In genomic region chr15:64692166-64692565, GRCh38 we compare ENCODE assay signal across 16 cellular contexts.
DNase-seq lines count a peak whose midpoint lies in the region; ATAC-seq and TF ChIP-seq lines count a peak whose summit lies in the region.
"Had no signal": no experiment of that assay in that cellular context is flagged by ENCODE, and none has a peak within 500 bp of the region (broad histone marks: within the 10 kb centered on the region; RNA-seq: fewer than 3 reads in every experiment).

No MANE protein-coding gene starts in this region.

- H3K9me3 ChIP-seq in BLaER1 treated with 17β-estradiol and CSF1 and Interleukin-3, amounts not matched to agents 10 nM and 100 nM (replicated peaks in 1 of 11): no peaks in the 10 kb centered on the region
- H3K9me3 ChIP-seq in left ventricle myocardium inferior (replicated peaks) (no peaks in the 10 kb centered on the region), sigmoid colon (no peaks in the 10 kb centered on the region)

- TF ChIP-seq CTCF in left ventricle myocardium inferior (IDR thresholded peaks at IDR 0.05; ENCODE audit: borderline replicate concordance) (no peak), sigmoid colon (IDR thresholded peaks at IDR 0.05) (no peak), GM20000 (IDR thresholded peaks at IDR 0.05; ENCODE audit: extremely low read depth, missing control alignments) (no peak)

- H3K4me2 ChIP-seq in BLaER1 treated with 17β-estradiol and CSF1 and Interleukin-3, amounts not matched to agents 10 nM and 100 nM: peak overlapping the region in 8 of 11 experiments; percentile 12 to 99 (median 72); a peak in 14 of 22 replicates

- no peak for TF ChIP-seq EP300 in sigmoid colon (IDR thresholded peaks at IDR 0.05)

- H4K20me1 ChIP-seq in BLaER1 treated with 17β-estradiol and CSF1 and Interleukin-3, amounts not matched to agents 10 nM and 100 nM: peaks cover 20 to 85% (median 72%) of the 10 kb centered on the region in 11 experiments; a peak in 20 of 22 replicates

- peaks cover 31 to 69% (median 57%) of the 10 kb centered on the region in 10 experiments for H3K4me1 ChIP-seq in BLaER1 treated with 17β-estradiol and CSF1 and Interleukin-3, amounts not matched to agents 10 nM and 100 nM
- peaks cover 97% of the 10 kb centered on the region for H3K4me1 ChIP-seq in left ventricle myocardium inferior
- peaks cover 0 to 89% (median 86%) of the 10 kb centered on the region in 4 donors for H3K4me1 ChIP-seq in sigmoid colon

- no peak overlapping the region for H3K4me3 ChIP-seq in BLaER1 treated with 17β-estradiol and CSF1 and Interleukin-3, amounts not matched to agents 10 nM and 100 nM
- H3K4me3 ChIP-seq in left ventricle myocardium inferior (no peak overlapping the region), sigmoid colon (no peak overlapping the region)
- H3K4me3 ChIP-seq: SK-N-MC had no signal

- intact Hi-C loops in left ventricle myocardium inferior (cut with micrococcal nuclease): no loop called here
- intact Hi-C loops in sigmoid colon (cut with DNase I): loop anchor here (5.0 kb wide), 1 partner anchor 115 kb away; no protein-coding TSS in a partner anchor

- peak overlapping the region in 4 of 11 experiments; percentile 9 to 60 (median 39); a peak in 3 of 22 replicates for H3K9ac ChIP-seq in BLaER1 treated with 17β-estradiol and CSF1 and Interleukin-3, amounts not matched to agents 10 nM and 100 nM

- WGBS in sigmoid colon, 2 donors: 62 to 68% methylated on average over 2 of the region's 2 CpGs

- DNase-seq in NOMO-1 treated with dmso at 0.1 percent for 144 hours (lab: John Stamatoyannopoulos, UW; ENCODE audit: unreplicated experiment): peak; percentile 22
- DNase-seq in left ventricle myocardium inferior: no peak
- no peak for DNase-seq in sigmoid colon
- no peak for DNase-seq in NCI-H2227 (lab: John Stamatoyannopoulos, UW; ENCODE audit: unreplicated experiment)
- DNase-seq in NCI-H2081 treated with DMSO at 0.1 percent for 48 hours (lab: John Stamatoyannopoulos, UW): no peak
- DNase-seq in GM20000 (ENCODE audit: low spot score): no peak
- DNase-seq: activated CD4-positive, alpha-beta T cell treated with anti-CD3 and anti-CD28 coated beads for 48 hours; activated naive CD4-positive, alpha-beta T cell treated with Interleukin-2 at 50 U/mL for 16 hours; effector CD4-positive, alpha-beta T cell; mesendoderm; NCI-H345; small intestine; stimulated activated CD8-positive, alpha-beta memory T cell treated with anti-CD3 and anti-CD28 coated beads, Interleukin-4, amount 100 ng/mL, for 48 hours had no signal

- H3K27me3 ChIP-seq in BLaER1 treated with 17β-estradiol and CSF1 and Interleukin-3, amounts not matched to agents 10 nM and 100 nM: no peaks in the 10 kb centered on the region
- H3K27me3 ChIP-seq in left ventricle myocardium inferior (ENCODE audit: low read depth): no peaks in the 10 kb centered on the region
- no peaks in the 10 kb centered on the region for H3K27me3 ChIP-seq in sigmoid colon

- H3K36me3 ChIP-seq in BLaER1 treated with 17β-estradiol and CSF1 and Interleukin-3, amounts not matched to agents 10 nM and 100 nM: peaks cover 54 to 87% (median 68%) of the 10 kb centered on the region in 11 experiments
- H3K36me3 ChIP-seq in left ventricle myocardium inferior (peaks cover 52% of the 10 kb centered on the region), sigmoid colon (peaks cover 8 to 48% (median 21%) of the 10 kb centered on the region in 4 donors)

- ATAC-seq in HG03354 (IDR thresholded peaks at IDR 0.05; ENCODE audit: poor library complexity, severe bottlenecking, unreplicated experiment): no peak

- TF ChIP-seq POLR2A in sigmoid colon (IDR thresholded peaks at IDR 0.05): no peak

- peak overlapping the region in 9 of 11 experiments; percentile 20 to 83 (median 52); a peak in 14 of 22 replicates for H3K27ac ChIP-seq in BLaER1 treated with 17β-estradiol and CSF1 and Interleukin-3, amounts not matched to agents 10 nM and 100 nM
- H3K27ac ChIP-seq in left ventricle myocardium inferior (replicated peaks) (peak overlapping the region; percentile 87), sigmoid colon (peak overlapping the region; percentile 77 to 95 (median 88))
- H3K27ac ChIP-seq: SK-N-MC had no signal
